In the genomic region with DNA sequence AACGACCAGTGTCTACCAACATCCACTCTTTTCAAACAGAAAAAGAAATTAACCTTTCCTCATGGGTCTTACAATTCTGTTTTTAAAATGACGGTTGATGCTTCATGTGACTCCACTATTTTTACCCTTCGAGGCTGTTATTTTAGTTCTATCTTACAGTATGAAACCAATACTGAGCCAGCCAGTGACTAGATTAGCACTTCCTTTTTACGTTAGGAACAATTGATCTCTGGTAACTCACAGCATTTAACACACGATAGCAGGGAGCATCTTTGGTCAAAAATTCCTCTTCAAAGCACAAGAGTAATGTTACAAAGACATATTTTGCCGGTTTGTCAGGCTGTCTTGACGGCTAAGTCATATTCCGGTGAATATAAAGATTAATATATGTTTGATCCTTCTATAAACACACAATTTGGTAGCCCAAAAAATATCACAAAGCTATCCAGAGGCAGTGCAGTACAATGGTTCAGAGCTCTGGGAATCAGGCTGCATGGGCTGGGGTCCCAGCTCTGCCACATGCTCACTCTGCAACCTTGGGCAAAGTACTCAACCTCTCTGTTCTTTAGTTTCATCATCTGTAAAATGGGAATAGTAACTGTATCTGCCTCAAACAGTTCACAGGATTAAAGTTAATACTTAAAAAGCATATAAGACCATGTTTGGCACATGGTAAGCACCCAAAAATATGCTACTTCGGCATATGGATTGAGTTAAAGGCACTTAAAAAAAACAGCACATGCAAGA, we compare ENCODE assay signal across 11 cellular contexts.
A peak's percentile ranks its signal among the peaks of the same experiment; 100 is the strongest.
DNase-seq lines count a peak whose midpoint lies in the region; ATAC-seq and TF ChIP-seq lines count a peak whose summit lies in the region.
"Had no signal": no experiment of that assay in that cellular context is flagged by ENCODE, and none has a peak within 500 bp of the region (broad histone marks: within the 10 kb centered on the region; RNA-seq: fewer than 3 reads in every experiment).

No MANE protein-coding gene starts in this region.

- H3K4me1 Mint-ChIP-seq in memory B cell, result peaks cover 55% of the 10 kb centered on the region

- ATAC-seq in GM18909 (IDR thresholded peaks at IDR 0.05; ENCODE audit: poor library complexity, unreplicated experiment) (peak; percentile 59), GM21825 (IDR thresholded peaks at IDR 0.05; ENCODE audit: unreplicated experiment) (peak; percentile 65), HG03378 (IDR thresholded peaks at IDR 0.05; ENCODE audit: unreplicated experiment) (peak; percentile 75), memory B cell (ENCODE audit: low read depth) (peak; percentile 73), SK-N-SH treated with all-trans-retinoic acid at 6 μM for 48 hours (no peak)

- H3K27me3 Mint-ChIP-seq in memory B cell, result no peaks in the 10 kb centered on the region

- intact Hi-C loops in posterior cingulate gyrus (cut with DNase I), result no loop called here

- H3K9me3 Mint-ChIP-seq in memory B cell, result no peaks in the 10 kb centered on the region
- H3K9me3 Mint-ChIP-seq: natural killer cell treated with Interleukin-12 subunit alpha and Interleukin-12 subunit beta and Interleukin-15 and Interleukin-18, amount 100 ng/mL, for 72 hours had no signal

- peak overlapping the region; percentile 61 for H3K4me3 Mint-ChIP-seq in memory B cell

- H3K36me3 Mint-ChIP-seq in memory B cell, result peaks cover 11% of the 10 kb centered on the region
- H3K36me3 Mint-ChIP-seq: natural killer cell treated with Interleukin-12 subunit alpha and Interleukin-12 subunit beta and Interleukin-15 and Interleukin-18, amount 100 ng/mL, for 72 hours had no signal

- H3K27ac Mint-ChIP-seq in memory B cell, result peak overlapping the region; percentile 83
- H3K27ac Mint-ChIP-seq: natural killer cell treated with Interleukin-12 subunit alpha and Interleukin-12 subunit beta and Interleukin-15 and Interleukin-18, amount 100 ng/mL, for 72 hours had no signal

- DNase-seq in memory B cell (ENCODE audit: low spot score in 2 of 2) (no peak), posterior cingulate gyrus (no peak), NCI-H774 (lab: John Stamatoyannopoulos, UW) (no peak)
- DNase-seq in activated CD4-positive, alpha-beta T cell treated with anti-CD3 and anti-CD28 coated beads for 1 hour, result no peak
- DNase-seq: NCI-H748 treated with DMSO at 0.1 percent for 48 hours; stimulated activated CD4-positive, alpha-beta T cell treated with anti-CD3 and anti-CD28 coated beads, Interleukin-1b, Interleukin-23, amount 100 ng/mL, for 48 hours had no signal

TF ChIP-seq in SK-N-SH treated with all-trans-retinoic acid at 6 μM for 48 hours, 23 proteins besides CTCF, POLR2A, EP300 and RAD21:
- TF ChIP-seq ZC3H10 (CRISPR knock-in tag; IDR thresholded peaks at IDR 0.05) (no peak), RARB (CRISPR knock-in tag; IDR thresholded peaks at IDR 0.05) (no peak), TOX (CRISPR knock-in tag; IDR thresholded peaks at IDR 0.05; ENCODE audit: borderline replicate concordance) (no peak), ZFP3 (CRISPR knock-in tag; IDR thresholded peaks at IDR 0.05) (no peak), BACH2 (CRISPR knock-in tag; IDR thresholded peaks at IDR 0.05; ENCODE audit: borderline replicate concordance) (no peak), PPARA (CRISPR knock-in tag; IDR thresholded peaks at IDR 0.05; ENCODE audit: borderline replicate concordance) (no peak), TCF4 (CRISPR knock-in tag; IDR thresholded peaks at IDR 0.05; ENCODE audit: borderline replicate concordance) (no peak), ZNF8 (CRISPR knock-in tag; IDR thresholded peaks at IDR 0.05) (no peak), ESRRG (CRISPR knock-in tag; IDR thresholded peaks at IDR 0.05) (no peak), ZNF565 (CRISPR knock-in tag; conservative IDR thresholded peaks at IDR 0.05; ENCODE audit: low read depth) (no peak), CSDC2 (CRISPR knock-in tag; IDR thresholded peaks at IDR 0.05) (no peak), SNAI2 (CRISPR knock-in tag; IDR thresholded peaks at IDR 0.05) (no peak), ISL1 (CRISPR knock-in tag; IDR thresholded peaks at IDR 0.05) (no peak), ZNF70 (CRISPR knock-in tag; IDR thresholded peaks at IDR 0.05) (no peak), ARNTL (CRISPR knock-in tag; IDR thresholded peaks at IDR 0.05; ENCODE audit: borderline replicate concordance, low read depth) (no peak), GLIS3 (CRISPR knock-in tag; IDR thresholded peaks at IDR 0.05) (no peak)
- TF ChIP-seq, protein P1, sequence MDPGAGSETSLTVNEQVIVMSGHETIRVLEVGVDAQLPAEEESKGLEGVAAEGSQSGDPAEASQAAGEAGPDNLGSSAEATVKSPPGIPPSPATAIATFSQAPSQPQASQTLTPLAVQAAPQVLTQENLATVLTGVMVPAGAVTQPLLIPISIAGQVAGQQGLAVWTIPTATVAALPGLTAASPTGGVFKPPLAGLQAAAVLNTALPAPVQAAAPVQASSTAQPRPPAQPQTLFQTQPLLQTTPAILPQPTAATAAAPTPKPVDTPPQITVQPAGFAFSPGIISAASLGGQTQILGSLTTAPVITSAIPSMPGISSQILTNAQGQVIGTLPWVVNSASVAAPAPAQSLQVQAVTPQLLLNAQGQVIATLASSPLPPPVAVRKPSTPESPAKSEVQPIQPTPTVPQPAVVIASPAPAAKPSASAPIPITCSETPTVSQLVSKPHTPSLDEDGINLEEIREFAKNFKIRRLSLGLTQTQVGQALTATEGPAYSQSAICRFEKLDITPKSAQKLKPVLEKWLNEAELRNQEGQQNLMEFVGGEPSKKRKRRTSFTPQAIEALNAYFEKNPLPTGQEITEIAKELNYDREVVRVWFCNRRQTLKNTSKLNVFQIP (CRISPR knock-in tag; IDR thresholded peaks at IDR 0.05; ENCODE audit: borderline replicate concordance, low read depth), result no peak
- TF ChIP-seq, protein P2, sequence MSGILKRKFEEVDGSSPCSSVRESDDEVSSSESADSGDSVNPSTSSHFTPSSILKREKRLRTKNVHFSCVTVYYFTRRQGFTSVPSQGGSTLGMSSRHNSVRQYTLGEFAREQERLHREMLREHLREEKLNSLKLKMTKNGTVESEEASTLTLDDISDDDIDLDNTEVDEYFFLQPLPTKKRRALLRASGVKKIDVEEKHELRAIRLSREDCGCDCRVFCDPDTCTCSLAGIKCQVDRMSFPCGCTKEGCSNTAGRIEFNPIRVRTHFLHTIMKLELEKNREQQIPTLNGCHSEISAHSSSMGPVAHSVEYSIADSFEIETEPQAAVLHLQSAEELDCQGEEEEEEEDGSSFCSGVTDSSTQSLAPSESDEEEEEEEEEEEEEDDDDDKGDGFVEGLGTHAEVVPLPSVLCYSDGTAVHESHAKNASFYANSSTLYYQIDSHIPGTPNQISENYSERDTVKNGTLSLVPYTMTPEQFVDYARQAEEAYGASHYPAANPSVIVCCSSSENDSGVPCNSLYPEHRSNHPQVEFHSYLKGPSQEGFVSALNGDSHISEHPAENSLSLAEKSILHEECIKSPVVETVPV (CRISPR knock-in tag; IDR thresholded peaks at IDR 0.05), result no peak
- TF ChIP-seq, protein P3, sequence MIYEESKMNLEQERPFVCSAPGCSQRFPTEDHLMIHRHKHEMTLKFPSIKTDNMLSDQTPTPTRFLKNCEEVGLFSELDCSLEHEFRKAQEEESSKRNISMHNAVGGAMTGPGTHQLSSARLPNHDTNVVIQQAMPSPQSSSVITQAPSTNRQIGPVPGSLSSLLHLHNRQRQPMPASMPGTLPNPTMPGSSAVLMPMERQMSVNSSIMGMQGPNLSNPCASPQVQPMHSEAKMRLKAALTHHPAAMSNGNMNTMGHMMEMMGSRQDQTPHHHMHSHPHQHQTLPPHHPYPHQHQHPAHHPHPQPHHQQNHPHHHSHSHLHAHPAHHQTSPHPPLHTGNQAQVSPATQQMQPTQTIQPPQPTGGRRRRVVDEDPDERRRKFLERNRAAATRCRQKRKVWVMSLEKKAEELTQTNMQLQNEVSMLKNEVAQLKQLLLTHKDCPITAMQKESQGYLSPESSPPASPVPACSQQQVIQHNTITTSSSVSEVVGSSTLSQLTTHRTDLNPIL (CRISPR knock-in tag; IDR thresholded peaks at IDR 0.05; ENCODE audit: low read depth), result no peak
